ENCODE assay signal across 27 cellular contexts in the genomic region with DNA sequence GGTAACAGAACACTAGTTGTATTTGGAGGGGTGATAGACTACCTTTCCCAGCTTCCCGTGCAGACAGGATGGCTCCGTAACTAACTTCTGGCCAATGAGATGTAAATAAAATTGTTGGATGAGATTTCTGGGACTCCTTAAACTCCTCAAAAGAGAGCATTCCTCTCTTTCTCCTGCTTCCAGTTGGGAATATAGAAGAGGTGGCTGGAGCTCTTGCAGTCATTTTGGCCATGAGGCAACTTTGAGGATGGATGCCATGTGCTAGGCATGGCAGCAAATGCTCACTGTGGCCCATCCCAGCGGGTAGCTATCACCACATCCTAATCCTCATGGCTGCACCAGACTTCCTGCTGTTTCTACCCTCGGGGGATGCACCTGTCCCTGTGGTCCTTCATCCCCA. TPM values are rescaled to one million over a fixed set of nuclear protein-coding genes. Genes with fewer than 3 reads are reported as not detected.
"Had no signal": no experiment of that assay in that cellular context is flagged by ENCODE, and none has a peak within 500 bp of the region (broad histone marks: within the 10 kb centered on the region; RNA-seq: fewer than 3 reads in every experiment).

No MANE protein-coding gene starts in this region.

- H3K9me3 ChIP-seq: breast epithelium, MG63, Peyer's patch had no signal

- H3K4me1 ChIP-seq: breast epithelium, Peyer's patch had no signal

- H3K4me3 ChIP-seq: breast epithelium, MG63, Peyer's patch had no signal

- H3K36me3 ChIP-seq: breast epithelium, MG63, Peyer's patch had no signal

- H3K27ac ChIP-seq: breast epithelium, KMS-11, Peyer's patch, RWPE1 had no signal

- H3K27me3 ChIP-seq: breast epithelium, MG63, Peyer's patch had no signal

- H3K4me2 ChIP-seq: KMS-11 had no signal

- ATAC-seq: activated CD8-positive, alpha-beta T cell treated with anti-CD3 and anti-CD28 coated beads, Interleukin-2, amount 10 ng/mL, durations not matched to agents 7 days and 5 days; WTC11 had no signal

- DNase-seq: activated CD4-positive, alpha-beta T cell treated with anti-CD3 and anti-CD28 coated beads for 48 hours; activated CD4-positive, alpha-beta T cell treated with anti-CD3 and anti-CD28 coated beads, Interleukin-2, amount 50 U/mL, for 4 hours; activated CD4-positive, CD25-positive, alpha-beta regulatory T cell treated with anti-CD3 and anti-CD28 coated beads, Interleukin-2, amount 50 U/mL, for 72 hours; activated CD8-positive, alpha-beta memory T cell treated with anti-CD3 and anti-CD28 coated beads, Interleukin-2, amount 50 U/mL, for 48 hours; activated CD8-positive, alpha-beta T cell treated with anti-CD3 and anti-CD28 coated beads, Interleukin-2, amount 10 ng/mL, durations not matched to agents 7 days and 5 days; activated naive CD4-positive, alpha-beta T cell treated with anti-CD3 and anti-CD28 coated beads, Interleukin-2, amount 50 U/mL, for 16 hours; activated naive CD8-positive, alpha-beta T cell treated with anti-CD3 and anti-CD28 coated beads, Interleukin-2, amount 10 ng/mL, durations not matched to agents 7 days and 5 days; activated T-cell treated with anti-CD3 and anti-CD28 coated beads, Interleukin-2, amount 50 U/mL, for 1 hour; central memory CD4-positive, alpha-beta T cell; MG63; MV-4-11; NCI-H1092 treated with DMSO at 0.1 percent for 48 hours; NCI-H1417 treated with DMSO at 0.1 percent for 48 hours; NCI-H187; NCI-H2081; NCI-H446; NCI-H524 treated with DMSO at 0.1 percent for 48 hours; NCI-H748 treated with DMSO at 0.1 percent for 48 hours; Peyer's patch; SHP77 treated with DMSO at 0.1 percent for 48 hours had no signal

- H3K9ac ChIP-seq: KMS-11 had no signal

RNA-seq across cellular contexts. Expression of gene MB, which starts 7.4 kb away (rescaled TPM):
- total RNA-seq: activated CD8-positive, alpha-beta T cell treated with anti-CD3 and anti-CD28 coated beads, Interleukin-2, amount 10 ng/mL, durations not matched to agents 7 days and 5 days; activated naive CD8-positive, alpha-beta T cell treated with anti-CD3 and anti-CD28 coated beads, Interleukin-2, amount 10 ng/mL, durations not matched to agents 7 days and 5 days; aorta; OCI-LY7; SK-MEL-5 had no signal
